15 cellular contexts compared by ENCODE assay signal in the genomic region with DNA sequence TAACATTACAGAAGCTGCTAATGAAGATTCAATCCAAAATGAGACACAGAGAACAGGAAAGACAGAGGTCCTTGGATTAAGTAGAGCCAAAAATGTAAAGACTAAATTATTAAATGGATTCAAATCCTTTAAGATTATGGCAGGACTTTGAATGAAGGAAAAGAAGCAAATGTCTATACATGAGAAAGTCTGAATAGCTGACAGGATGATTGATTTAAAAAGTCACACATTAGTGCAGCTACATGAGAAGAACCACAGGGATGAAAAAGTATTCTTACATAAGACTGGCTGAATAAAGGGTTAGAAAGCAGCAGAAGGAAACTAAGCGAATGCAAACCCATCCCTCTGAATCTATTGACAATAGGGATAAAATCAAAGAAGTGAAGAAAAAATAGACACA.
DNase-seq lines count a peak whose midpoint lies in the region; ATAC-seq and TF ChIP-seq lines count a peak whose summit lies in the region.
"Had no signal": no experiment of that assay in that cellular context is flagged by ENCODE, and none has a peak within 500 bp of the region (broad histone marks: within the 10 kb centered on the region; RNA-seq: fewer than 3 reads in every experiment).

No MANE protein-coding gene starts in this region.

- H3K4me2 ChIP-seq in OCI-LY3 (ENCODE audit: low read length): peak overlapping the region; percentile 16; the same call in 1 of the 2 replicates
- H3K4me2 ChIP-seq: KMS-11 had no signal

- H3K79me2 ChIP-seq in OCI-LY3 (ENCODE audit: low read length): no peaks in the 10 kb centered on the region

- H3K27ac ChIP-seq in OCI-LY3 (ENCODE audit: low read length) (no peak overlapping the region), endodermal cell (ENCODE audit: low read depth, low read length) (peak overlapping the region; percentile 51)
- H3K27ac ChIP-seq: KMS-11 had no signal

- BruUV-seq in Calu3 (replicated peaks; lab: Mats Ljungman, UMichigan): no TSS peak

- H3K4me3 Mint-ChIP-seq in Calu3 (ENCODE audit: low read depth, unreplicated experiment): peak overlapping the region; percentile 31
- no peak overlapping the region for H3K4me3 Mint-ChIP-seq in WTC11
- H3K4me3 Mint-ChIP-seq in endodermal cell: no peak overlapping the region
- H3K4me3 Mint-ChIP-seq: B cell; CD8-positive, alpha-beta T cell; HFFc6 had no signal

- H3K36me3 Mint-ChIP-seq in Calu3 (ENCODE audit: insufficient read depth, unreplicated experiment) (peaks cover 6% of the 10 kb centered on the region), WTC11 (no peaks in the 10 kb centered on the region), endodermal cell (ENCODE audit: low read depth) (no peaks in the 10 kb centered on the region)
- H3K36me3 Mint-ChIP-seq: CD8-positive, alpha-beta T cell had no signal

- H3K27me3 ChIP-seq in OCI-LY3 (ENCODE audit: low read depth, low read length) (no peaks in the 10 kb centered on the region), endodermal cell (ENCODE audit: control insufficient read depth, insufficient read depth, low read length, poor library complexity, severe bottlenecking) (no peaks in the 10 kb centered on the region), H7 (ENCODE audit: control insufficient read depth, insufficient read depth, low read length) (no peaks in the 10 kb centered on the region)
- H3K27me3 ChIP-seq: BLaER1 treated with 17β-estradiol and CSF1 and Interleukin-3, amounts not matched to agents 10 nM and 100 nM had no signal

- DNase-seq in Calu3 (no peak), WTC11 (ENCODE audit: low spot score) (no peak), endodermal cell (no peak), H7 (no peak)
- DNase-seq: 8988T; CD8-positive, alpha-beta T cell; HFFc6 had no signal

- intact Hi-C loops in Calu3 (cut with micrococcal nuclease; ENCODE audit: unreplicated experiment): loop anchor here (5.0 kb wide), 1 partner anchor 513 kb away; no protein-coding TSS in a partner anchor

- 88% methylated on average over 1 of the region's 1 CpG; no CpG with 5 or more reads in 1 of the 2 experiments for WGBS in endodermal cell (ENCODE audit: insufficient coverage in 1 of 2, insufficient read length in 1 of 2), 2 experiments

- H3K4me1 ChIP-seq in OCI-LY3 (ENCODE audit: low read length): peaks cover 19% of the 10 kb centered on the region
- no peaks in the 10 kb centered on the region for H3K4me1 ChIP-seq in endodermal cell (ENCODE audit: control insufficient read depth, insufficient read depth, low read length)

- no peaks in the 10 kb centered on the region for H3K36me3 ChIP-seq in OCI-LY3 (replicated peaks; ENCODE audit: low read depth, low read length)
- no peaks in the 10 kb centered on the region for H3K36me3 ChIP-seq in endodermal cell (ENCODE audit: control insufficient read depth, insufficient read depth, low read length)
- H3K36me3 ChIP-seq in H7 (replicated peaks; ENCODE audit: control insufficient read depth, insufficient read depth, low read length): no peaks in the 10 kb centered on the region
- H3K36me3 ChIP-seq: BLaER1 treated with 17β-estradiol and CSF1 and Interleukin-3, amounts not matched to agents 10 nM and 100 nM had no signal

- H3K27ac Mint-ChIP-seq in Calu3 (ENCODE audit: unreplicated experiment) (peak overlapping the region; percentile 73), WTC11 (peak overlapping the region; percentile 80; the same call in 1 of the 2 replicates), endodermal cell (no peak overlapping the region)
- H3K27ac Mint-ChIP-seq: B cell; CD8-positive, alpha-beta T cell; HFFc6 had no signal

- H3K9ac ChIP-seq in OCI-LY3 (ENCODE audit: low read length) (no peak overlapping the region), endodermal cell (ENCODE audit: extremely low read depth, low read length, poor library complexity, severe bottlenecking) (no peak overlapping the region)
- H3K9ac ChIP-seq: KMS-11 had no signal

- ATAC-seq in WTC11: no peak
- ATAC-seq in HG02623 (IDR thresholded peaks at IDR 0.05; ENCODE audit: unreplicated experiment): no peak
- no peak for ATAC-seq in HG03097 (IDR thresholded peaks at IDR 0.05; ENCODE audit: low FRiP score, unreplicated experiment)
- no peak for ATAC-seq in GM19452 (IDR thresholded peaks at IDR 0.05; ENCODE audit: unreplicated experiment)
- ATAC-seq: CD8-positive, alpha-beta T cell; HCT116 had no signal

- POLR2A ChIA-PET in WTC11 (lab: Charles Lee): interaction anchor here (0.6 kb wide), 1 partner anchor 39 kb away, joined by 3 read pairs; no protein-coding TSS in a partner anchor

- H3K9me3 Mint-ChIP-seq in Calu3 (ENCODE audit: low read depth, unreplicated experiment): peaks cover 2% of the 10 kb centered on the region
- peaks cover 7% of the 10 kb centered on the region for H3K9me3 Mint-ChIP-seq in WTC11
- H3K9me3 Mint-ChIP-seq in endodermal cell: no peaks in the 10 kb centered on the region
- H3K9me3 Mint-ChIP-seq: CD8-positive, alpha-beta T cell had no signal

- H2AFZ ChIP-seq in OCI-LY3 (ENCODE audit: low read depth, low read length): no peak overlapping the region

- H3K27me3 Mint-ChIP-seq in Calu3 (ENCODE audit: unreplicated experiment) (no peaks in the 10 kb centered on the region), WTC11 (ENCODE audit: low read depth) (no peaks in the 10 kb centered on the region), endodermal cell (ENCODE audit: insufficient read depth) (no peaks in the 10 kb centered on the region)
- H3K27me3 Mint-ChIP-seq: B cell had no signal

- no peak for TF ChIP-seq CTCF in Calu3 (IDR thresholded peaks at IDR 0.05; ENCODE audit: unreplicated experiment)
- no peak for TF ChIP-seq CTCF in OCI-LY3 (IDR thresholded peaks at IDR 0.05; ENCODE audit: low read depth, low read length)
- no peak for TF ChIP-seq CTCF in WTC11 (IDR thresholded peaks at IDR 0.05)
- TF ChIP-seq CTCF in endodermal cell (conservative IDR thresholded peaks at IDR 0.05): no peak

- CTCF ChIA-PET in Calu3 (lab: Charles Lee): interaction anchor here (0.6 to 0.7 kb wide), 2 partner anchors 155 to 224 kb away, joined by 3 to 6 read pairs; no protein-coding TSS in a partner anchor
- CTCF ChIA-PET in WTC11 (lab: Charles Lee): interaction anchor here (1.3 kb wide), 1 partner anchor 10 kb away, joined by 5 read pairs; no protein-coding TSS in a partner anchor

- H3K9me3 ChIP-seq in OCI-LY3 (ENCODE audit: insufficient read depth, low read length) (no peaks in the 10 kb centered on the region), endodermal cell (ENCODE audit: control insufficient read depth, low read length) (no peaks in the 10 kb centered on the region)
- H3K9me3 ChIP-seq: BLaER1 treated with 17β-estradiol and CSF1 and Interleukin-3, amounts not matched to agents 10 nM and 100 nM had no signal

- peaks cover 41% of the 10 kb centered on the region for H3K4me1 Mint-ChIP-seq in Calu3 (ENCODE audit: low read depth, unreplicated experiment)
- H3K4me1 Mint-ChIP-seq in WTC11: peaks cover 34% of the 10 kb centered on the region
- H3K4me1 Mint-ChIP-seq in endodermal cell: peaks cover 14% of the 10 kb centered on the region
- H3K4me1 Mint-ChIP-seq: B cell had no signal

- H3K4me3 ChIP-seq in OCI-LY3 (ENCODE audit: low read length): no peak overlapping the region
- H3K4me3 ChIP-seq in endodermal cell (ENCODE audit: low read length): no peak overlapping the region
- H3K4me3 ChIP-seq in H7 (ENCODE audit: insufficient read depth, low read depth, low read length): no peak overlapping the region
- H3K4me3 ChIP-seq: BLaER1 treated with 17β-estradiol and CSF1 and Interleukin-3, amounts not matched to agents 10 nM and 100 nM had no signal

- no peaks in the 10 kb centered on the region for H4K20me1 ChIP-seq in OCI-LY3 (ENCODE audit: insufficient read depth, low read length)
- H4K20me1 ChIP-seq: BLaER1 treated with 17β-estradiol and CSF1 and Interleukin-3, amounts not matched to agents 10 nM and 100 nM had no signal

TF ChIP-seq in WTC11, 78 proteins besides CTCF, POLR2A, EP300 and RAD21:
- TF ChIP-seq, protein P1, sequence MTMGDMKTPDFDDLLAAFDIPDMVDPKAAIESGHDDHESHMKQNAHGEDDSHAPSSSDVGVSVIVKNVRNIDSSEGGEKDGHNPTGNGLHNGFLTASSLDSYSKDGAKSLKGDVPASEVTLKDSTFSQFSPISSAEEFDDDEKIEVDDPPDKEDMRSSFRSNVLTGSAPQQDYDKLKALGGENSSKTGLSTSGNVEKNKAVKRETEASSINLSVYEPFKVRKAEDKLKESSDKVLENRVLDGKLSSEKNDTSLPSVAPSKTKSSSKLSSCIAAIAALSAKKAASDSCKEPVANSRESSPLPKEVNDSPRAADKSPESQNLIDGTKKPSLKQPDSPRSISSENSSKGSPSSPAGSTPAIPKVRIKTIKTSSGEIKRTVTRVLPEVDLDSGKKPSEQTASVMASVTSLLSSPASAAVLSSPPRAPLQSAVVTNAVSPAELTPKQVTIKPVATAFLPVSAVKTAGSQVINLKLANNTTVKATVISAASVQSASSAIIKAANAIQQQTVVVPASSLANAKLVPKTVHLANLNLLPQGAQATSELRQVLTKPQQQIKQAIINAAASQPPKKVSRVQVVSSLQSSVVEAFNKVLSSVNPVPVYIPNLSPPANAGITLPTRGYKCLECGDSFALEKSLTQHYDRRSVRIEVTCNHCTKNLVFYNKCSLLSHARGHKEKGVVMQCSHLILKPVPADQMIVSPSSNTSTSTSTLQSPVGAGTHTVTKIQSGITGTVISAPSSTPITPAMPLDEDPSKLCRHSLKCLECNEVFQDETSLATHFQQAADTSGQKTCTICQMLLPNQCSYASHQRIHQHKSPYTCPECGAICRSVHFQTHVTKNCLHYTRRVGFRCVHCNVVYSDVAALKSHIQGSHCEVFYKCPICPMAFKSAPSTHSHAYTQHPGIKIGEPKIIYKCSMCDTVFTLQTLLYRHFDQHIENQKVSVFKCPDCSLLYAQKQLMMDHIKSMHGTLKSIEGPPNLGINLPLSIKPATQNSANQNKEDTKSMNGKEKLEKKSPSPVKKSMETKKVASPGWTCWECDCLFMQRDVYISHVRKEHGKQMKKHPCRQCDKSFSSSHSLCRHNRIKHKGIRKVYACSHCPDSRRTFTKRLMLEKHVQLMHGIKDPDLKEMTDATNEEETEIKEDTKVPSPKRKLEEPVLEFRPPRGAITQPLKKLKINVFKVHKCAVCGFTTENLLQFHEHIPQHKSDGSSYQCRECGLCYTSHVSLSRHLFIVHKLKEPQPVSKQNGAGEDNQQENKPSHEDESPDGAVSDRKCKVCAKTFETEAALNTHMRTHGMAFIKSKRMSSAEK (CRISPR knock-in tag; IDR thresholded peaks at IDR 0.05; ENCODE audit: borderline replicate concordance): no peak
- TF ChIP-seq, protein P2, sequence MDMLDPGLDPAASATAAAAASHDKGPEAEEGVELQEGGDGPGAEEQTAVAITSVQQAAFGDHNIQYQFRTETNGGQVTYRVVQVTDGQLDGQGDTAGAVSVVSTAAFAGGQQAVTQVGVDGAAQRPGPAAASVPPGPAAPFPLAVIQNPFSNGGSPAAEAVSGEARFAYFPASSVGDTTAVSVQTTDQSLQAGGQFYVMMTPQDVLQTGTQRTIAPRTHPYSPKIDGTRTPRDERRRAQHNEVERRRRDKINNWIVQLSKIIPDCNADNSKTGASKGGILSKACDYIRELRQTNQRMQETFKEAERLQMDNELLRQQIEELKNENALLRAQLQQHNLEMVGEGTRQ (CRISPR knock-in tag; IDR thresholded peaks at IDR 0.05): no peak
